Comparison of ENCODE assay signal across 1 cellular context in the genomic region with DNA sequence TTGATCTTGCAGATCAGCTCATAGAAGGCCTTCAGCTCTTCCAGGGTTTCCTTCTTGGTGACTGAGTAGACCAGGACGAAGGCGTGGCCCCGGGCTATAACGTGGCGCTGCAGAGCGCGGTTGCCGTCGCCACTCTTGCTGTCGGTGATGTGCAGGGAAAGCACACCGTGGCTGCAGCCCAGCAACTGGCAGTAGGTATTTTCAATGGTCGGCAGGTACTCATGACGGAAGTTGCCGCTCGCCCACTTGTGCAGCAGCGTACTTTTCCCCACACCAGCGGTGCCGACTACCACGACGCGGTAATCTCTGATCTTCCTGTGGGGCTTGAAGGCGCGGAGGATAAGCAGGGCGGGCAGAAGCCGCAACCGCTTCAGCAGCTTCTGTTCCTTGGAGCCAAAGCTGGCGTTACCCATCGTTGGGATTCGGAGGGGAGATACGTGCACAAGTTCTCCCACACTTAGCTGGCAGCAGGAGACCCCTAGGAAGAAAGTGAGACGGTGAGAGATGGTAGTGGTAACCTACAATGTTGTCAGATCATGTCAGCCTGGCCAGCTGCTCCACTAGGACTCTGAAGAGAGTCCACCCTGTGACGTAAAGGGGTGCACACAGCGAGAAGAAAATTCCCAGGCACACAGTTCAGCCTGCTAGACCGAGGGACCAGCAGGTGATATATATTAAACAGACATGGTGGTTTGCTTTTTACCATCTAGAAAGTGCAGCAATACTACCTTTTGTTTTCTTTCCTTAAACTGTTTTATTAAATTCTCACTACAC.
TF ChIP-seq lines count a peak whose summit lies in the region.

No MANE protein-coding gene starts in this region.

TF ChIP-seq in K562, 482 proteins besides CTCF, POLR2A, EP300 and RAD21 (continued from another document and continues in another):
- TF ChIP-seq, protein P1, sequence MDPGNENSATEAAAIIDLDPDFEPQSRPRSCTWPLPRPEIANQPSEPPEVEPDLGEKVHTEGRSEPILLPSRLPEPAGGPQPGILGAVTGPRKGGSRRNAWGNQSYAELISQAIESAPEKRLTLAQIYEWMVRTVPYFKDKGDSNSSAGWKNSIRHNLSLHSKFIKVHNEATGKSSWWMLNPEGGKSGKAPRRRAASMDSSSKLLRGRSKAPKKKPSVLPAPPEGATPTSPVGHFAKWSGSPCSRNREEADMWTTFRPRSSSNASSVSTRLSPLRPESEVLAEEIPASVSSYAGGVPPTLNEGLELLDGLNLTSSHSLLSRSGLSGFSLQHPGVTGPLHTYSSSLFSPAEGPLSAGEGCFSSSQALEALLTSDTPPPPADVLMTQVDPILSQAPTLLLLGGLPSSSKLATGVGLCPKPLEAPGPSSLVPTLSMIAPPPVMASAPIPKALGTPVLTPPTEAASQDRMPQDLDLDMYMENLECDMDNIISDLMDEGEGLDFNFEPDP (CRISPR knock-in tag; IDR thresholded peaks at IDR 0.05), result no peak
- TF ChIP-seq, protein P2, sequence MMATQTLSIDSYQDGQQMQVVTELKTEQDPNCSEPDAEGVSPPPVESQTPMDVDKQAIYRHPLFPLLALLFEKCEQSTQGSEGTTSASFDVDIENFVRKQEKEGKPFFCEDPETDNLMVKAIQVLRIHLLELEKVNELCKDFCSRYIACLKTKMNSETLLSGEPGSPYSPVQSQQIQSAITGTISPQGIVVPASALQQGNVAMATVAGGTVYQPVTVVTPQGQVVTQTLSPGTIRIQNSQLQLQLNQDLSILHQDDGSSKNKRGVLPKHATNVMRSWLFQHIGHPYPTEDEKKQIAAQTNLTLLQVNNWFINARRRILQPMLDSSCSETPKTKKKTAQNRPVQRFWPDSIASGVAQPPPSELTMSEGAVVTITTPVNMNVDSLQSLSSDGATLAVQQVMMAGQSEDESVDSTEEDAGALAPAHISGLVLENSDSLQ (IDR thresholded peaks at IDR 0.05), result no peak
- TF ChIP-seq TSC22D4 (tag; IDR thresholded peaks at IDR 0.05) (no peak), ESRRA (IDR thresholded peaks at IDR 0.05; ENCODE audit: borderline replicate concordance, low read depth) (no peak), ZKSCAN3 (CRISPR knock-in tag; IDR thresholded peaks at IDR 0.05) (no peak), ZNF12 (CRISPR knock-in tag; IDR thresholded peaks at IDR 0.05) (no peak), NCOA1 (IDR thresholded peaks at IDR 0.05; ENCODE audit: low read depth) (no peak), E2F3 (CRISPR knock-in tag; IDR thresholded peaks at IDR 0.05) (no peak), TAF15 (IDR thresholded peaks at IDR 0.05; ENCODE audit: low read depth, low read length) (no peak), POLR2AphosphoS5 (IDR thresholded peaks at IDR 0.05; ENCODE audit: control insufficient read depth, insufficient read depth, low read depth, low read length) (no peak), SP2 (IDR thresholded peaks at IDR 0.05; ENCODE audit: extremely low read depth, low read depth, low read length, poor library complexity, severe bottlenecking) (no peak), ZKSCAN8 (CRISPR knock-in tag; IDR thresholded peaks at IDR 0.05) (no peak), ZNF239 (CRISPR knock-in tag; IDR thresholded peaks at IDR 0.05) (no peak), BHLHE40 (IDR thresholded peaks at IDR 0.05; ENCODE audit: low read length) (no peak), EP400 (IDR thresholded peaks at IDR 0.05) (no peak), ZNF197 (CRISPR knock-in tag; IDR thresholded peaks at IDR 0.05; ENCODE audit: low read depth) (no peak), POU5F1 (IDR thresholded peaks at IDR 0.05; ENCODE audit: borderline replicate concordance, low read depth, low read length, partially characterized antibody) (no peak)
- TF ChIP-seq, protein P3, sequence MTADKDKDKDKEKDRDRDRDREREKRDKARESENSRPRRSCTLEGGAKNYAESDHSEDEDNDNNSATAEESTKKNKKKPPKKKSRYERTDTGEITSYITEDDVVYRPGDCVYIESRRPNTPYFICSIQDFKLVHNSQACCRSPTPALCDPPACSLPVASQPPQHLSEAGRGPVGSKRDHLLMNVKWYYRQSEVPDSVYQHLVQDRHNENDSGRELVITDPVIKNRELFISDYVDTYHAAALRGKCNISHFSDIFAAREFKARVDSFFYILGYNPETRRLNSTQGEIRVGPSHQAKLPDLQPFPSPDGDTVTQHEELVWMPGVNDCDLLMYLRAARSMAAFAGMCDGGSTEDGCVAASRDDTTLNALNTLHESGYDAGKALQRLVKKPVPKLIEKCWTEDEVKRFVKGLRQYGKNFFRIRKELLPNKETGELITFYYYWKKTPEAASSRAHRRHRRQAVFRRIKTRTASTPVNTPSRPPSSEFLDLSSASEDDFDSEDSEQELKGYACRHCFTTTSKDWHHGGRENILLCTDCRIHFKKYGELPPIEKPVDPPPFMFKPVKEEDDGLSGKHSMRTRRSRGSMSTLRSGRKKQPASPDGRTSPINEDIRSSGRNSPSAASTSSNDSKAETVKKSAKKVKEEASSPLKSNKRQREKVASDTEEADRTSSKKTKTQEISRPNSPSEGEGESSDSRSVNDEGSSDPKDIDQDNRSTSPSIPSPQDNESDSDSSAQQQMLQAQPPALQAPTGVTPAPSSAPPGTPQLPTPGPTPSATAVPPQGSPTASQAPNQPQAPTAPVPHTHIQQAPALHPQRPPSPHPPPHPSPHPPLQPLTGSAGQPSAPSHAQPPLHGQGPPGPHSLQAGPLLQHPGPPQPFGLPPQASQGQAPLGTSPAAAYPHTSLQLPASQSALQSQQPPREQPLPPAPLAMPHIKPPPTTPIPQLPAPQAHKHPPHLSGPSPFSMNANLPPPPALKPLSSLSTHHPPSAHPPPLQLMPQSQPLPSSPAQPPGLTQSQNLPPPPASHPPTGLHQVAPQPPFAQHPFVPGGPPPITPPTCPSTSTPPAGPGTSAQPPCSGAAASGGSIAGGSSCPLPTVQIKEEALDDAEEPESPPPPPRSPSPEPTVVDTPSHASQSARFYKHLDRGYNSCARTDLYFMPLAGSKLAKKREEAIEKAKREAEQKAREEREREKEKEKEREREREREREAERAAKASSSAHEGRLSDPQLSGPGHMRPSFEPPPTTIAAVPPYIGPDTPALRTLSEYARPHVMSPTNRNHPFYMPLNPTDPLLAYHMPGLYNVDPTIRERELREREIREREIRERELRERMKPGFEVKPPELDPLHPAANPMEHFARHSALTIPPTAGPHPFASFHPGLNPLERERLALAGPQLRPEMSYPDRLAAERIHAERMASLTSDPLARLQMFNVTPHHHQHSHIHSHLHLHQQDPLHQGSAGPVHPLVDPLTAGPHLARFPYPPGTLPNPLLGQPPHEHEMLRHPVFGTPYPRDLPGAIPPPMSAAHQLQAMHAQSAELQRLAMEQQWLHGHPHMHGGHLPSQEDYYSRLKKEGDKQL (CRISPR knock-in tag; IDR thresholded peaks at IDR 0.05; ENCODE audit: borderline replicate concordance), result no peak
- TF ChIP-seq, protein P4, sequence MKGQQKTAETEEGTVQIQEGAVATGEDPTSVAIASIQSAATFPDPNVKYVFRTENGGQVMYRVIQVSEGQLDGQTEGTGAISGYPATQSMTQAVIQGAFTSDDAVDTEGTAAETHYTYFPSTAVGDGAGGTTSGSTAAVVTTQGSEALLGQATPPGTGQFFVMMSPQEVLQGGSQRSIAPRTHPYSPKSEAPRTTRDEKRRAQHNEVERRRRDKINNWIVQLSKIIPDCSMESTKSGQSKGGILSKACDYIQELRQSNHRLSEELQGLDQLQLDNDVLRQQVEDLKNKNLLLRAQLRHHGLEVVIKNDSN (CRISPR knock-in tag; IDR thresholded peaks at IDR 0.05), result 0 out of 2 replicates have a peak, but pooled peaks have one; percentile 24
- TF ChIP-seq, protein P5, sequence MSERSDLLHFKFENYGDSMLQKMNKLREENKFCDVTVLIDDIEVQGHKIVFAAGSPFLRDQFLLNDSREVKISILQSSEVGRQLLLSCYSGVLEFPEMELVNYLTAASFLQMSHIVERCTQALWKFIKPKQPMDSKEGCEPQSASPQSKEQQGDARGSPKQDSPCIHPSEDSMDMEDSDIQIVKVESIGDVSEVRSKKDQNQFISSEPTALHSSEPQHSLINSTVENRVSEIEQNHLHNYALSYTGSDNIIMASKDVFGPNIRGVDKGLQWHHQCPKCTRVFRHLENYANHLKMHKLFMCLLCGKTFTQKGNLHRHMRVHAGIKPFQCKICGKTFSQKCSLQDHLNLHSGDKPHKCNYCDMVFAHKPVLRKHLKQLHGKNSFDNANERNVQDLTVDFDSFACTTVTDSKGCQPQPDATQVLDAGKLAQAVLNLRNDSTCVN (CRISPR knock-in tag; IDR thresholded peaks at IDR 0.05), result no peak
- TF ChIP-seq, protein P6, sequence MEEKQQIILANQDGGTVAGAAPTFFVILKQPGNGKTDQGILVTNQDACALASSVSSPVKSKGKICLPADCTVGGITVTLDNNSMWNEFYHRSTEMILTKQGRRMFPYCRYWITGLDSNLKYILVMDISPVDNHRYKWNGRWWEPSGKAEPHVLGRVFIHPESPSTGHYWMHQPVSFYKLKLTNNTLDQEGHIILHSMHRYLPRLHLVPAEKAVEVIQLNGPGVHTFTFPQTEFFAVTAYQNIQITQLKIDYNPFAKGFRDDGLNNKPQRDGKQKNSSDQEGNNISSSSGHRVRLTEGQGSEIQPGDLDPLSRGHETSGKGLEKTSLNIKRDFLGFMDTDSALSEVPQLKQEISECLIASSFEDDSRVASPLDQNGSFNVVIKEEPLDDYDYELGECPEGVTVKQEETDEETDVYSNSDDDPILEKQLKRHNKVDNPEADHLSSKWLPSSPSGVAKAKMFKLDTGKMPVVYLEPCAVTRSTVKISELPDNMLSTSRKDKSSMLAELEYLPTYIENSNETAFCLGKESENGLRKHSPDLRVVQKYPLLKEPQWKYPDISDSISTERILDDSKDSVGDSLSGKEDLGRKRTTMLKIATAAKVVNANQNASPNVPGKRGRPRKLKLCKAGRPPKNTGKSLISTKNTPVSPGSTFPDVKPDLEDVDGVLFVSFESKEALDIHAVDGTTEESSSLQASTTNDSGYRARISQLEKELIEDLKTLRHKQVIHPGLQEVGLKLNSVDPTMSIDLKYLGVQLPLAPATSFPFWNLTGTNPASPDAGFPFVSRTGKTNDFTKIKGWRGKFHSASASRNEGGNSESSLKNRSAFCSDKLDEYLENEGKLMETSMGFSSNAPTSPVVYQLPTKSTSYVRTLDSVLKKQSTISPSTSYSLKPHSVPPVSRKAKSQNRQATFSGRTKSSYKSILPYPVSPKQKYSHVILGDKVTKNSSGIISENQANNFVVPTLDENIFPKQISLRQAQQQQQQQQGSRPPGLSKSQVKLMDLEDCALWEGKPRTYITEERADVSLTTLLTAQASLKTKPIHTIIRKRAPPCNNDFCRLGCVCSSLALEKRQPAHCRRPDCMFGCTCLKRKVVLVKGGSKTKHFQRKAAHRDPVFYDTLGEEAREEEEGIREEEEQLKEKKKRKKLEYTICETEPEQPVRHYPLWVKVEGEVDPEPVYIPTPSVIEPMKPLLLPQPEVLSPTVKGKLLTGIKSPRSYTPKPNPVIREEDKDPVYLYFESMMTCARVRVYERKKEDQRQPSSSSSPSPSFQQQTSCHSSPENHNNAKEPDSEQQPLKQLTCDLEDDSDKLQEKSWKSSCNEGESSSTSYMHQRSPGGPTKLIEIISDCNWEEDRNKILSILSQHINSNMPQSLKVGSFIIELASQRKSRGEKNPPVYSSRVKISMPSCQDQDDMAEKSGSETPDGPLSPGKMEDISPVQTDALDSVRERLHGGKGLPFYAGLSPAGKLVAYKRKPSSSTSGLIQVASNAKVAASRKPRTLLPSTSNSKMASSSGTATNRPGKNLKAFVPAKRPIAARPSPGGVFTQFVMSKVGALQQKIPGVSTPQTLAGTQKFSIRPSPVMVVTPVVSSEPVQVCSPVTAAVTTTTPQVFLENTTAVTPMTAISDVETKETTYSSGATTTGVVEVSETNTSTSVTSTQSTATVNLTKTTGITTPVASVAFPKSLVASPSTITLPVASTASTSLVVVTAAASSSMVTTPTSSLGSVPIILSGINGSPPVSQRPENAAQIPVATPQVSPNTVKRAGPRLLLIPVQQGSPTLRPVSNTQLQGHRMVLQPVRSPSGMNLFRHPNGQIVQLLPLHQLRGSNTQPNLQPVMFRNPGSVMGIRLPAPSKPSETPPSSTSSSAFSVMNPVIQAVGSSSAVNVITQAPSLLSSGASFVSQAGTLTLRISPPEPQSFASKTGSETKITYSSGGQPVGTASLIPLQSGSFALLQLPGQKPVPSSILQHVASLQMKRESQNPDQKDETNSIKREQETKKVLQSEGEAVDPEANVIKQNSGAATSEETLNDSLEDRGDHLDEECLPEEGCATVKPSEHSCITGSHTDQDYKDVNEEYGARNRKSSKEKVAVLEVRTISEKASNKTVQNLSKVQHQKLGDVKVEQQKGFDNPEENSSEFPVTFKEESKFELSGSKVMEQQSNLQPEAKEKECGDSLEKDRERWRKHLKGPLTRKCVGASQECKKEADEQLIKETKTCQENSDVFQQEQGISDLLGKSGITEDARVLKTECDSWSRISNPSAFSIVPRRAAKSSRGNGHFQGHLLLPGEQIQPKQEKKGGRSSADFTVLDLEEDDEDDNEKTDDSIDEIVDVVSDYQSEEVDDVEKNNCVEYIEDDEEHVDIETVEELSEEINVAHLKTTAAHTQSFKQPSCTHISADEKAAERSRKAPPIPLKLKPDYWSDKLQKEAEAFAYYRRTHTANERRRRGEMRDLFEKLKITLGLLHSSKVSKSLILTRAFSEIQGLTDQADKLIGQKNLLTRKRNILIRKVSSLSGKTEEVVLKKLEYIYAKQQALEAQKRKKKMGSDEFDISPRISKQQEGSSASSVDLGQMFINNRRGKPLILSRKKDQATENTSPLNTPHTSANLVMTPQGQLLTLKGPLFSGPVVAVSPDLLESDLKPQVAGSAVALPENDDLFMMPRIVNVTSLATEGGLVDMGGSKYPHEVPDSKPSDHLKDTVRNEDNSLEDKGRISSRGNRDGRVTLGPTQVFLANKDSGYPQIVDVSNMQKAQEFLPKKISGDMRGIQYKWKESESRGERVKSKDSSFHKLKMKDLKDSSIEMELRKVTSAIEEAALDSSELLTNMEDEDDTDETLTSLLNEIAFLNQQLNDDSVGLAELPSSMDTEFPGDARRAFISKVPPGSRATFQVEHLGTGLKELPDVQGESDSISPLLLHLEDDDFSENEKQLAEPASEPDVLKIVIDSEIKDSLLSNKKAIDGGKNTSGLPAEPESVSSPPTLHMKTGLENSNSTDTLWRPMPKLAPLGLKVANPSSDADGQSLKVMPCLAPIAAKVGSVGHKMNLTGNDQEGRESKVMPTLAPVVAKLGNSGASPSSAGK (IDR thresholded peaks at IDR 0.05), result peak; percentile 61; the same call in 1 of the 2 replicates
- TF ChIP-seq, protein P7, sequence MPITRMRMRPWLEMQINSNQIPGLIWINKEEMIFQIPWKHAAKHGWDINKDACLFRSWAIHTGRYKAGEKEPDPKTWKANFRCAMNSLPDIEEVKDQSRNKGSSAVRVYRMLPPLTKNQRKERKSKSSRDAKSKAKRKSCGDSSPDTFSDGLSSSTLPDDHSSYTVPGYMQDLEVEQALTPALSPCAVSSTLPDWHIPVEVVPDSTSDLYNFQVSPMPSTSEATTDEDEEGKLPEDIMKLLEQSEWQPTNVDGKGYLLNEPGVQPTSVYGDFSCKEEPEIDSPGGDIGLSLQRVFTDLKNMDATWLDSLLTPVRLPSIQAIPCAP (CRISPR knock-in tag; IDR thresholded peaks at IDR 0.05; ENCODE audit: borderline replicate concordance), result no peak
